ENCODE assay signal across 8 cellular contexts in genomic region chr5:172453986-172454354, GRCh38. TPM values are rescaled to one million over a fixed set of nuclear protein-coding genes. Genes with fewer than 3 reads are reported as not detected.
DNase-seq lines count a peak whose midpoint lies in the region; ATAC-seq and TF ChIP-seq lines count a peak whose summit lies in the region.

No MANE protein-coding gene starts in this region.

- H2AFZ ChIP-seq in SU-DHL-6 (ENCODE audit: low read depth, low read length, severe bottlenecking): no peak overlapping the region
- H2AFZ ChIP-seq in fibroblast of lung (ENCODE audit: low read length): peak overlapping the region; percentile 45

- intact Hi-C loops in natural killer cell (cut with micrococcal nuclease): no loop called here

- H3K36me3 Mint-ChIP-seq in natural killer cell: no peaks in the 10 kb centered on the region

- peaks cover 14% of the 10 kb centered on the region in 2 donors for H3K4me1 Mint-ChIP-seq in natural killer cell

- no peak overlapping the region for H3K27ac Mint-ChIP-seq in natural killer cell

- peaks cover 29 to 51% of the 10 kb centered on the region in 2 donors for H3K27me3 Mint-ChIP-seq in natural killer cell (ENCODE audit: low read depth in 2 of 2)

- H4K20me1 ChIP-seq in SU-DHL-6 (ENCODE audit: low read depth, low read length) (no peaks in the 10 kb centered on the region), fibroblast of lung (ENCODE audit: control insufficient read depth, extremely low read depth, insufficient read depth, low read length) (no peaks in the 10 kb centered on the region)

- no peak for TF ChIP-seq CTCF in SU-DHL-6 (IDR thresholded peaks at IDR 0.05; ENCODE audit: insufficient read depth, low read length, poor library complexity, severe bottlenecking)
- TF ChIP-seq CTCF in fibroblast of lung (conservative IDR thresholded peaks at IDR 0.05 in 1 of 2, IDR thresholded peaks at IDR 0.05 in 1 of 2; ENCODE audit: low read depth in 1 of 2, low read length in 2 of 2): no peak
- no peak for TF ChIP-seq CTCF in natural killer cell (IDR thresholded peaks at IDR 0.05)

- peaks cover 26% of the 10 kb centered on the region for H3K4me1 ChIP-seq in fibroblast of lung (ENCODE audit: control insufficient read depth, extremely low read depth, insufficient read depth, low read length)

- H3K4me3 ChIP-seq in SU-DHL-6 (ENCODE audit: insufficient read depth, low read length, poor library complexity, severe bottlenecking) (peak overlapping the region; percentile 23), fibroblast of lung (replicated peaks in 1 of 4; ENCODE audit: control extremely low read depth in 1 of 4, insufficient read depth in 1 of 4, low read depth in 3 of 4, low read length in 4 of 4) (peak overlapping the region; percentile 69 to 98 (median 92))

- H3K9ac ChIP-seq in SU-DHL-6 (ENCODE audit: low read length) (no peak overlapping the region; the same call in 1 of the 2 replicates), fibroblast of lung (ENCODE audit: insufficient read depth, low read length) (peak overlapping the region; percentile 68)

- ATAC-seq in natural killer cell: no peak
- ATAC-seq in HG03280 (IDR thresholded peaks at IDR 0.05; ENCODE audit: unreplicated experiment): no peak

- H3K4me2 ChIP-seq in SU-DHL-6 (ENCODE audit: low read depth, low read length, poor library complexity, severe bottlenecking) (peak overlapping the region; percentile 43), fibroblast of lung (ENCODE audit: extremely low read depth, insufficient read depth, low read length) (peak overlapping the region; percentile 96)

- H3K27me3 ChIP-seq in SU-DHL-6 (ENCODE audit: low read length): no peaks in the 10 kb centered on the region
- H3K27me3 ChIP-seq in fibroblast of lung (ENCODE audit: control insufficient read depth, insufficient read depth, low read length): no peaks in the 10 kb centered on the region

- peak; percentile 63 for DNase-seq in activated effector memory CD4-positive, alpha-beta T cell treated with anti-CD3 and anti-CD28 coated beads, Interleukin-2, amount 50 U/mL, for 16 hours
- DNase-seq in activated effector memory CD4-positive, alpha-beta T cell treated with Interleukin-2 at 50 U/mL for 16 hours: no peak
- DNase-seq in fibroblast of lung (ENCODE audit: low read depth in 2 of 2) (peak; percentile 38 to 51), natural killer cell (no peak), CD1c-positive myeloid dendritic cell (ENCODE audit: extremely low spot score) (no peak), NCI-H1092 (lab: John Stamatoyannopoulos, UW) (no peak)

- no peaks in the 10 kb centered on the region for H3F3A ChIP-seq in SU-DHL-6 (ENCODE audit: insufficient read depth)

- H3K4me3 Mint-ChIP-seq in natural killer cell: peak overlapping the region; percentile 80

- H3K36me3 ChIP-seq in SU-DHL-6 (ENCODE audit: low read length): no peaks in the 10 kb centered on the region
- H3K36me3 ChIP-seq in fibroblast of lung (ENCODE audit: control insufficient read depth, insufficient read depth, low read length): no peaks in the 10 kb centered on the region

- no peaks in the 10 kb centered on the region for H3K9me3 Mint-ChIP-seq in natural killer cell

- H3K79me2 ChIP-seq in SU-DHL-6 (ENCODE audit: insufficient read depth, low read length) (no peaks in the 10 kb centered on the region), fibroblast of lung (ENCODE audit: control insufficient read depth, insufficient read depth, low read length) (peaks cover 21% of the 10 kb centered on the region)

- H3K9me3 ChIP-seq in SU-DHL-6 (ENCODE audit: insufficient read depth, low read length) (no peaks in the 10 kb centered on the region), fibroblast of lung (ENCODE audit: control insufficient read depth, insufficient read depth, low read depth, low read length) (no peaks in the 10 kb centered on the region)

- H3K9me2 ChIP-seq in SU-DHL-6 (replicated peaks; ENCODE audit: insufficient read depth, low read length): no peaks in the 10 kb centered on the region

- no peak overlapping the region for H3K27ac ChIP-seq in SU-DHL-6 (ENCODE audit: low read depth, low read length)
- peak overlapping the region; percentile 75 for H3K27ac ChIP-seq in fibroblast of lung (ENCODE audit: insufficient read depth, low read length)

RNA-seq across cellular contexts. Expression of gene SH3PXD2B, which starts 0.4 kb away (rescaled TPM):
- 21.1 and 23.9 TPM in 2 replicates for total RNA-seq in fibroblast of lung
- 12.6 and 23.0 TPM in 2 replicates for polyA plus RNA-seq in fibroblast of lung
- 14.4 and 25.4 TPM in 2 replicates for polyA plus RNA-seq in fibroblast of lung (2012)
- polyA minus RNA-seq in fibroblast of lung (ENCODE audit: low replicate concordance): 25.3 and 47.1 TPM in 2 replicates
- total RNA-seq in natural killer cell: under 1 TPM in 2 of 3 donors, not detected in 1; 0.25 to 0.35 TPM

Comparison
In these comparisons a context has a peak if more than half of its experiments do, and no peak if none do; other contexts are left out.
1. DNase-seq: peak in activated effector memory CD4-positive, alpha-beta T cell treated with anti-CD3 and anti-CD28 coated beads, Interleukin-2, amount 50 U/mL, for 16 hours (single experiment) and fibroblast of lung (2 of 2); none in activated effector memory CD4-positive, alpha-beta T cell treated with Interleukin-2 at 50 U/mL for 16 hours (single experiment), natural killer cell (single experiment), CD1c-positive myeloid dendritic cell (single experiment) and NCI-H1092 (single experiment).
2. RNA of gene SH3PXD2B, which starts 0.4 kb away (total RNA-seq): 21.1 to 23.9 TPM in fibroblast of lung; 0.25 to 0.35 TPM in natural killer cell; every median in the first group is over 10 times any median in the second.